Comparison of ENCODE assay signal across 11 cellular contexts in genomic region chr3:71752911-71753715, GRCh38. TPM values are rescaled to one million over a fixed set of nuclear protein-coding genes. Genes with fewer than 3 reads are reported as not detected.
A peak's percentile ranks its signal among the peaks of the same experiment; 100 is the strongest.
DNase-seq lines count a peak whose midpoint lies in the region; ATAC-seq, FAIRE-seq and TF ChIP-seq lines count a peak whose summit lies in the region.
"Had no signal": no experiment of that assay in that cellular context is flagged by ENCODE, and none has a peak within 500 bp of the region (broad histone marks: within the 10 kb centered on the region; RNA-seq: fewer than 3 reads in every experiment).

No MANE protein-coding gene starts in this region.

- intact Hi-C loops in left cardiac atrium (cut with DNase I): no loop called here
- intact Hi-C loops in uterus (cut with DNase I; ENCODE audit: low total_unique reads): no loop called here

- peak in 1 of 2 donors; percentile 46 for DNase-seq in cardiac muscle cell (ENCODE audit: low read depth in 1 of 2, low spot score in 1 of 2)
- DNase-seq in left cardiac atrium: no peak
- no peak for DNase-seq in chondrocyte (ENCODE audit: low spot score)
- no peak for DNase-seq in naive B cell
- DNase-seq in uterus: no peak
- no peak for DNase-seq in D721Med (ENCODE audit: insufficient read length, low spot score)
- DNase-seq in pons (ENCODE audit: low spot score): no peak
- no peak for DNase-seq in UCSD-AML1 (lab: John Stamatoyannopoulos, UW; ENCODE audit: unreplicated experiment)
- DNase-seq: DND-41, HCEC 1CT, NCI-H1694 treated with DMSO at 0.1 percent for 48 hours had no signal

- peaks cover 71% of the 10 kb centered on the region for H3K27me3 ChIP-seq in cardiac muscle cell
- H3K27me3 ChIP-seq in uterus: no peaks in the 10 kb centered on the region

- peaks cover 46% of the 10 kb centered on the region for H3K27me3 Mint-ChIP-seq in chondrocyte (ENCODE audit: low read depth)
- H3K27me3 Mint-ChIP-seq in naive B cell: peaks cover 56 to 67% (median 64%) of the 10 kb centered on the region in 3 donors

- TF ChIP-seq POLR2A in uterus (IDR thresholded peaks at IDR 0.05): no peak

- H3K36me3 ChIP-seq in cardiac muscle cell (no peaks in the 10 kb centered on the region), uterus (no peaks in the 10 kb centered on the region)

- TF ChIP-seq CTCF in cardiac muscle cell (IDR thresholded peaks at IDR 0.05; ENCODE audit: low read depth, low read length) (no peak), chondrocyte (IDR thresholded peaks at IDR 0.05) (no peak), uterus (IDR thresholded peaks at IDR 0.05) (no peak), D721Med (IDR thresholded peaks at IDR 0.05; ENCODE audit: insufficient read depth, missing control alignments) (no peak)

- H3K4me1 ChIP-seq in cardiac muscle cell (ENCODE audit: low read depth): no peaks in the 10 kb centered on the region
- H3K4me1 ChIP-seq in uterus: no peaks in the 10 kb centered on the region

- H3K4me1 Mint-ChIP-seq in chondrocyte (ENCODE audit: low read depth): peaks cover 14% of the 10 kb centered on the region
- peaks cover 0 to 7% (median 3%) of the 10 kb centered on the region in 3 donors for H3K4me1 Mint-ChIP-seq in naive B cell

- H3K36me3 Mint-ChIP-seq in chondrocyte (ENCODE audit: low read depth): peaks cover 1% of the 10 kb centered on the region
- H3K36me3 Mint-ChIP-seq in naive B cell: no peaks in the 10 kb centered on the region

- H3K27ac Mint-ChIP-seq in chondrocyte (ENCODE audit: unreplicated experiment) (no peak overlapping the region), naive B cell (peak overlapping the region in 1 of 6 donors; percentile 28)

- H3K9me3 Mint-ChIP-seq in chondrocyte (ENCODE audit: low read depth) (no peaks in the 10 kb centered on the region), naive B cell (peaks cover 0 to 1% (median 0%) of the 10 kb centered on the region in 7 donors)

- H3K4me3 ChIP-seq in cardiac muscle cell (peak overlapping the region; percentile 57), uterus (peak overlapping the region; percentile 27 to 47)

- H3K27ac ChIP-seq in cardiac muscle cell (no peak overlapping the region), uterus (no peak overlapping the region)

- FAIRE-seq in D721Med (lab: Jason Lieb, UNC): no peak

- peak overlapping the region; percentile 62 for H3K4me3 Mint-ChIP-seq in chondrocyte (ENCODE audit: unreplicated experiment)
- peak overlapping the region; percentile 32 to 75 (median 64) for H3K4me3 Mint-ChIP-seq in naive B cell

- H3K9me3 ChIP-seq in cardiac muscle cell (ENCODE audit: low read depth) (no peaks in the 10 kb centered on the region), uterus (no peaks in the 10 kb centered on the region)

- ATAC-seq in left cardiac atrium (no peak), naive B cell (ENCODE audit: low read depth in 2 of 2) (no peak)

RNA-seq across cellular contexts. Expression of gene GPR27, which starts 0.5 kb away (rescaled TPM):
- total RNA-seq in cardiac muscle cell: 10.6 and 12.9 TPM in 2 replicates
- 23.8 and 27.2 TPM in 2 replicates for polyA plus RNA-seq in cardiac muscle cell
- 1 to 10 TPM; 2.3 to 3.9 TPM for total RNA-seq in left cardiac atrium
- 3.5 to 5.8 TPM (median 5.5 TPM) in 3 replicates for total RNA-seq in chondrocyte
- polyA plus RNA-seq in naive B cell (ENCODE audit: low read depth in 6 of 6): under 1 TPM in 1 of 6 donors, not detected in 5; 0.13 TPM
- total RNA-seq in uterus: 1 to 10 TPM in 3 of 4 donors, under 1 TPM in 1; under 0.01 to 9.7 (median 4.4) TPM

RNA-seq across cellular contexts. Expression of gene EIF4E3, which starts 27.9 kb away (rescaled TPM):
- total RNA-seq in cardiac muscle cell: 1.6 and 4.3 TPM in 2 replicates
- polyA plus RNA-seq in cardiac muscle cell: 10.5 and 10.8 TPM in 2 replicates
- total RNA-seq in left cardiac atrium: 10 to 100 TPM; 40.0 to 45.8 TPM
- total RNA-seq in chondrocyte: 10.6 to 12.4 TPM (median 11.8 TPM) in 3 replicates
- 1 to 10 TPM; 2.1 to 5.1 (median 3.1) TPM for polyA plus RNA-seq in naive B cell (ENCODE audit: low read depth in 6 of 6)
- 10 to 100 TPM; 12.4 to 52.2 (median 23.0) TPM for total RNA-seq in uterus

RNA-seq across cellular contexts. Expression of gene PROK2, which starts 31.8 kb away (rescaled TPM):
- total RNA-seq in cardiac muscle cell (not detected in 2 replicates), left cardiac atrium (under 1 TPM; 0.37 to 0.94 TPM), chondrocyte (not detected in 3 replicates), uterus (not detected)
- polyA plus RNA-seq in cardiac muscle cell (not detected in 2 replicates), naive B cell (ENCODE audit: low read depth in 6 of 6) (under 1 TPM in 3 of 6 donors, not detected in 3; 0.40 to 0.55 (median 0.49) TPM)
